ENCODE assay signal across 31 cellular contexts in genomic region chr17:66235377-66235994, GRCh38. TPM values are rescaled to one million over a fixed set of nuclear protein-coding genes. Genes with fewer than 3 reads are reported as not detected.
"Had no signal": no experiment of that assay in that cellular context is flagged by ENCODE, and none has a peak within 500 bp of the region (broad histone marks: within the 10 kb centered on the region; RNA-seq: fewer than 3 reads in every experiment).

No MANE protein-coding gene starts in this region.

- ATAC-seq: naive thymus-derived CD4-positive, alpha-beta T cell; natural killer cell treated with Interleukin-12 subunit alpha and Interleukin-12 subunit beta and Interleukin-15 and Interleukin-18, amount 100 ng/mL, for 72 hours; psoas muscle; right cardiac atrium; sciatic nerve; stimulated activated effector memory CD8-positive, alpha-beta T cell treated with anti-CD3 and anti-CD28 coated beads, Interleukin-12 subunit alpha, Interleukin-12 subunit beta, amount 100 ng/mL, for 72 hours; stimulated activated naive B cell treated with anti-CD40 and anti-IgM and Interleukin-4, amounts not matched to agents 10 μg/mL and 1 μg/mL and 100 μg/mL, for 72 hours had no signal

- H3K27ac ChIP-seq: neutrophil, parathyroid adenoma, psoas muscle, skin epidermis, stomach, thoracic aorta, thyroid gland, tibial nerve, upper lobe of left lung, vagina had no signal

- H3K9ac ChIP-seq: parathyroid adenoma had no signal

- H3K4me1 ChIP-seq: parathyroid adenoma, psoas muscle, thyroid gland, tibial nerve, vagina had no signal

- FAIRE-seq: urothelium cell line had no signal

- H3K9me3 ChIP-seq: neutrophil, psoas muscle, stomach, thoracic aorta, thyroid gland, tibial nerve, upper lobe of left lung, vagina had no signal

- DNase-seq: naive thymus-derived CD4-positive, alpha-beta T cell; nephron progenitor cell; nucleus accumbens; posterior cingulate gyrus; psoas muscle; right cardiac atrium; stimulated activated CD4-positive, alpha-beta T cell treated with anti-CD3 and anti-CD28 coated beads, Interleukin-15, amount 100 ng/mL, for 24 hours; stimulated activated CD4-positive, alpha-beta T cell treated with anti-CD3 and anti-CD28 coated beads, Interleukin-2, amount 100 ng/mL, for 24 hours; stimulated activated CD4-positive, alpha-beta T cell treated with anti-CD3 and anti-CD28 coated beads, Interleukin-2, amount 100 ng/mL, for 48 hours; stimulated activated CD4-positive, alpha-beta T cell treated with anti-CD3 and anti-CD28 coated beads, Interleukin-4, amount 100 ng/mL, for 24 hours; stimulated activated naive B cell treated with anti-CD40 and anti-IgM and Interleukin-4, amounts not matched to agents 10 μg/mL and 1 μg/mL and 100 μg/mL, for 72 hours; stimulated activated naive CD4-positive, alpha-beta T cell treated with Interleukin-2 at 50 U/mL for 16 hours; stomach; thyroid gland; trophoblast cell had no signal

- H3K4me3 ChIP-seq: psoas muscle, skin epidermis, stomach, thoracic aorta, thyroid gland, tibial nerve, upper lobe of left lung, vagina had no signal

- H3K27me3 ChIP-seq: stomach, thyroid gland, tibial nerve, upper lobe of left lung, vagina had no signal

- H3K36me3 ChIP-seq: neutrophil, stomach, thoracic aorta, thyroid gland, tibial nerve, upper lobe of left lung, vagina had no signal

RNA-seq across cellular contexts. Expression of gene APOH, which starts 6.3 kb away (rescaled TPM):
- total RNA-seq: naive thymus-derived CD4-positive, alpha-beta T cell; natural killer cell treated with Interleukin-12 subunit alpha and Interleukin-12 subunit beta and Interleukin-15 and Interleukin-18, amount 100 ng/mL, for 72 hours; neural crest cell; omental fat pad; osteocyte; sciatic nerve; subcutaneous adipose tissue; temporal lobe; thoracic aorta; thyroid gland; tibial nerve; vagina had no signal
- polyA plus RNA-seq: naive thymus-derived CD4-positive, alpha-beta T cell; psoas muscle had no signal
